Comparison of ENCODE assay signal across 1 cellular context in the genomic region with DNA sequence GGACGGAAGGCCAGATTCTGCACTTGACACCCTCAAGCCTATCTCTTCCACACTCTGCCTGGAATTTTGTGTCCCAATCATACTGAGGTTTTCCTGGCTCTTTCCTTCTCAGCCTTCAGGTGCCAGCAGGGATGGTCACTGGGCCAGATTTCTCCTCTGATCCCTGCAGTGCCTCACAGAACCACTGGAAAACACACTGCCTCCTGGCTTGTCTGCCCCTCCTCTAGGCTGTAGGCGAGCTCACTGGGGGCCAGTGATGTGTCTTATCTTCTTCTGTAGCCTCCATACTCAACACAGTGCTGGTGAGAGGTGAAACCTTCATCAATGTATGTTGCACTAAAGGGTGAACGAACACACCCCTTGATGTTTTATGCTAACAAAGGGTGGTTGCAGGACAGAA.
TF ChIP-seq lines count a peak whose summit lies in the region.

No MANE protein-coding gene starts in this region.

TF ChIP-seq in IMR-90, 13 proteins besides CTCF, POLR2A, EP300 and RAD21 (continued from another document):
- no peak for TF ChIP-seq FOS (IDR thresholded peaks at IDR 0.05; ENCODE audit: low read depth, low read length)
- TF ChIP-seq, protein P1, sequence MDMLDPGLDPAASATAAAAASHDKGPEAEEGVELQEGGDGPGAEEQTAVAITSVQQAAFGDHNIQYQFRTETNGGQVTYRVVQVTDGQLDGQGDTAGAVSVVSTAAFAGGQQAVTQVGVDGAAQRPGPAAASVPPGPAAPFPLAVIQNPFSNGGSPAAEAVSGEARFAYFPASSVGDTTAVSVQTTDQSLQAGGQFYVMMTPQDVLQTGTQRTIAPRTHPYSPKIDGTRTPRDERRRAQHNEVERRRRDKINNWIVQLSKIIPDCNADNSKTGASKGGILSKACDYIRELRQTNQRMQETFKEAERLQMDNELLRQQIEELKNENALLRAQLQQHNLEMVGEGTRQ (IDR thresholded peaks at IDR 0.05; ENCODE audit: low read depth, low read length): no peak
- TF ChIP-seq RCOR1 (IDR thresholded peaks at IDR 0.05; ENCODE audit: insufficient replicate concordance, low read length): no peak
